In genomic region chr11:61924016-61924360, GRCh38 we compare ENCODE assay signal across 14 cellular contexts. TPM values are rescaled to one million over a fixed set of nuclear protein-coding genes. Genes with fewer than 3 reads are reported as not detected.
DNase-seq lines count a peak whose midpoint lies in the region; ATAC-seq and TF ChIP-seq lines count a peak whose summit lies in the region.
"Had no signal": no experiment of that assay in that cellular context is flagged by ENCODE, and none has a peak within 500 bp of the region (broad histone marks: within the 10 kb centered on the region; RNA-seq: fewer than 3 reads in every experiment).

No MANE protein-coding gene starts in this region.

- no peak for DNase-seq in AG04450 (ENCODE audit: low read depth, low spot score)
- no peak for DNase-seq in sciatic nerve (ENCODE audit: low spot score)
- DNase-seq in left colon = no peak
- DNase-seq in activated CD4-positive, alpha-beta T cell treated with anti-CD3 and anti-CD28 coated beads, Interleukin-2, amount 50 U/mL, for 48 hours = no peak
- no peak for DNase-seq in H4 (ENCODE audit: low spot score)
- no peak for DNase-seq in occipital lobe (lab: John Stamatoyannopoulos, UW)
- DNase-seq: DMS79 treated with DMSO at 0.1 percent for 48 hours, erythroblast, NCI-H1694 treated with DMSO at 0.1 percent for 48 hours, NCI-H82 had no signal

- 67% methylated on average over 5 of the region's 5 CpGs for WGBS in liver

- H3K4me3 ChIP-seq in AG04450 (ENCODE audit: low read depth, low read length) (no peak overlapping the region), liver (ENCODE audit: low read depth in 1 of 3, low read length in 3 of 3) (no peak overlapping the region)
- H3K4me3 ChIP-seq: GM12878, SJSA1 had no signal

- CTCF ChIA-PET in AG04450 (lab: Charles Lee) = interaction anchor here (1.3 to 4.5 kb wide), 5 partner anchors 24 to 184 kb away, joined by 3 to 56 read pairs (median 24); no protein-coding TSS in a partner anchor

- POLR2A ChIA-PET in AG04450 (lab: Yijun Ruan, JAX) = interaction anchor here (0.6 to 1.1 kb wide), 2 partner anchors 17 to 44 kb away, joined by 3 read pairs; partner anchors contain the start of gene FTH1

- H3K27ac ChIP-seq in AG04450 (ENCODE audit: low read depth, low read length) (peak overlapping the region; percentile 73), cingulate gyrus (ENCODE audit: low read depth, low read length) (peak overlapping the region; percentile 39), liver (ENCODE audit: low read depth in 1 of 2, low read length in 2 of 2) (peak overlapping the region; percentile 47 to 69)
- H3K27ac ChIP-seq: SJSA1 had no signal

- TF ChIP-seq RAD21 in liver (IDR thresholded peaks at IDR 0.05) = no peak

- no peaks in the 10 kb centered on the region for H3K36me3 ChIP-seq in liver (ENCODE audit: control insufficient read depth in 4 of 4, insufficient read depth in 3 of 4, low read depth in 1 of 4, low read length in 3 of 4)
- H3K36me3 ChIP-seq: SJSA1 had no signal

- no peaks in the 10 kb centered on the region for H3K9me3 ChIP-seq in AG04450 (ENCODE audit: control insufficient read depth, insufficient read depth, low read length)
- no peaks in the 10 kb centered on the region for H3K9me3 ChIP-seq in liver (ENCODE audit: control insufficient read depth in 4 of 4, low read length in 3 of 4)
- H3K9me3 ChIP-seq: SJSA1 had no signal

- TF ChIP-seq CTCF in AG04450 (IDR thresholded peaks at IDR 0.05; ENCODE audit: low read depth, low read length) = no peak
- no peak for TF ChIP-seq CTCF in liver (IDR thresholded peaks at IDR 0.05; ENCODE audit: low read depth, low read length, missing input control)

- H3K27me3 ChIP-seq in AG04450 (ENCODE audit: control insufficient read depth, insufficient read depth, low read length) (peaks cover 11% of the 10 kb centered on the region), liver (ENCODE audit: control insufficient read depth in 4 of 4, insufficient read depth in 4 of 4, low read length in 3 of 4) (no peaks in the 10 kb centered on the region)
- H3K27me3 ChIP-seq: SJSA1 had no signal

- peak; percentile 20 for ATAC-seq in sciatic nerve
- ATAC-seq in left colon = no peak
- ATAC-seq: GM12878 had no signal

- intact Hi-C loops in sciatic nerve (cut with DNase I) (no loop called here), left colon (cut with DNase I, micrococcal nuclease) (no loop called here)

- peaks cover 0 to 9% (median 4%) of the 10 kb centered on the region in 4 donors for H3K4me1 ChIP-seq in liver (ENCODE audit: control insufficient read depth in 4 of 4, insufficient read depth in 4 of 4, low read length in 3 of 4)

- H3K9ac ChIP-seq in liver (ENCODE audit: low read depth in 1 of 2, low read length in 2 of 2) = no peak overlapping the region

TF ChIP-seq in liver, 16 proteins besides CTCF, POLR2A, EP300 and RAD21:
- TF ChIP-seq REST (IDR thresholded peaks at IDR 0.05) = no peak
- TF ChIP-seq FOXA2 (IDR thresholded peaks at IDR 0.05) = no peak
- TF ChIP-seq SP1 (IDR thresholded peaks at IDR 0.05) = no peak
- TF ChIP-seq, protein P1, sequence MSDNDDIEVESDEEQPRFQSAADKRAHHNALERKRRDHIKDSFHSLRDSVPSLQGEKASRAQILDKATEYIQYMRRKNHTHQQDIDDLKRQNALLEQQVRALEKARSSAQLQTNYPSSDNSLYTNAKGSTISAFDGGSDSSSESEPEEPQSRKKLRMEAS (IDR thresholded peaks at IDR 0.05) = no peak
- TF ChIP-seq NR2F2 (IDR thresholded peaks at IDR 0.05) = no peak
- TF ChIP-seq JUND (IDR thresholded peaks at IDR 0.05) = no peak
- TF ChIP-seq HNF4G (IDR thresholded peaks at IDR 0.05) = no peak
- no peak for TF ChIP-seq EGR1 (IDR thresholded peaks at IDR 0.05; ENCODE audit: low read depth in 2 of 2)
- TF ChIP-seq FOXA1 (IDR thresholded peaks at IDR 0.05) = no peak
- TF ChIP-seq ATF3 (IDR thresholded peaks at IDR 0.05) = no peak
- TF ChIP-seq GABPA (IDR thresholded peaks at IDR 0.05 in 1 of 2, conservative IDR thresholded peaks at IDR 0.05 in 1 of 2) = no peak
- TF ChIP-seq ZBTB33 (IDR thresholded peaks at IDR 0.05) = no peak
- no peak for TF ChIP-seq HNF4A (conservative IDR thresholded peaks at IDR 0.05)
- TF ChIP-seq RXRA (IDR thresholded peaks at IDR 0.05) = no peak
- no peak for TF ChIP-seq YY1 (IDR thresholded peaks at IDR 0.05)
- no peak for TF ChIP-seq TAF1 (conservative IDR thresholded peaks at IDR 0.05)

RNA-seq across cellular contexts. Expression of gene RAB3IL1, which starts 6.6 kb away (rescaled TPM):
- polyA plus RNA-seq in AG04450 (2011; rRNA removed) = 2.7 and 3.6 TPM in 2 replicates
- 2.6 and 2.9 TPM in 2 replicates for polyA minus RNA-seq in AG04450 (2011; rRNA and poly(A)+ RNA removed)
- total RNA-seq in liver = 10 to 100 TPM in 1 of 2 donors, 1 to 10 TPM in 1; 5.0 to 41.6 TPM
- polyA plus RNA-seq in liver = 1 to 10 TPM; 2.1 to 5.8 TPM
- total RNA-seq in sciatic nerve = 70.5 TPM
- total RNA-seq in left colon = 1 to 10 TPM; 3.1 to 7.0 TPM
- total RNA-seq in H4 (2014; rRNA removed; shearing (Covaris generic)) = 2.3 and 7.4 TPM in 2 replicates
- 2.3 TPM for total RNA-seq in occipital lobe
- total RNA-seq: GM12878 had no signal

RNA-seq across cellular contexts. Expression of gene BEST1, which starts 26.2 kb away (rescaled TPM):
- polyA plus RNA-seq in AG04450 (2011; rRNA removed) = 2.6 TPM in 2 replicates
- 4.4 and 4.9 TPM in 2 replicates for polyA minus RNA-seq in AG04450 (2011; rRNA and poly(A)+ RNA removed)
- total RNA-seq in liver = 1 to 10 TPM; 1.3 to 1.6 TPM
- polyA plus RNA-seq in liver = under 1 TPM; 0.22 to 0.85 TPM
- 31.3 TPM for total RNA-seq in sciatic nerve
- total RNA-seq in left colon = 1 to 10 TPM in 1 of 2 donors, under 1 TPM in 1; 0.64 to 1.6 TPM
- total RNA-seq in H4 (2014; rRNA removed; shearing (Covaris generic)) = 0.39 and 0.62 TPM in 2 replicates
- 1.2 TPM for total RNA-seq in occipital lobe

RNA-seq across cellular contexts. Expression of gene FADS3, which starts 32.6 kb away (rescaled TPM):
- 38.9 and 52.9 TPM in 2 replicates for polyA plus RNA-seq in AG04450 (2011; rRNA removed)
- 64.8 and 99.7 TPM in 2 replicates for polyA minus RNA-seq in AG04450 (2011; rRNA and poly(A)+ RNA removed)
- total RNA-seq in liver = 10 to 100 TPM in 1 of 2 donors, 1 to 10 TPM in 1; 8.3 to 13.6 TPM
- polyA plus RNA-seq in liver = 10 to 100 TPM in 1 of 2 donors, 1 to 10 TPM in 1; 8.9 to 11.7 TPM
- 127 TPM for total RNA-seq in sciatic nerve
- 10 to 100 TPM in 1 of 2 donors, 1 to 10 TPM in 1; 6.9 to 18.7 TPM for total RNA-seq in left colon
- total RNA-seq in H4 (2014; rRNA removed; shearing (Covaris generic)) = 34.8 and 47.1 TPM in 2 replicates
- 34.0 TPM for total RNA-seq in occipital lobe

RNA-seq across cellular contexts. Expression of gene FTH1, which starts 43.4 kb away (rescaled TPM):
- polyA plus RNA-seq in AG04450 (2011; rRNA removed) (3,294 and 4,220 TPM in 2 replicates), liver (1,000 to 10,000 TPM; 3,401 to 4,630 TPM)
- 1,880 and 1,982 TPM in 2 replicates for polyA minus RNA-seq in AG04450 (2011; rRNA and poly(A)+ RNA removed)
- total RNA-seq in liver (100 to 1,000 TPM; 592 to 949 TPM), sciatic nerve (4,297 TPM), left colon (1,000 to 10,000 TPM; 4,322 to 5,591 TPM), occipital lobe (252 TPM)
- total RNA-seq in H4 (2014; rRNA removed; shearing (Covaris generic)) = 966 and 1,264 TPM in 2 replicates

Comparison
In these comparisons a context has a peak if more than half of its experiments do, and no peak if none do; other contexts are left out.
1. RNA of gene BEST1, which starts 26.2 kb away (total RNA-seq): 31.3 TPM in sciatic nerve (single experiment); 0.64 to 1.6 TPM in left colon, 1.3 to 1.6 TPM in liver, 1.2 TPM in occipital lobe (single experiment) and 0.39 to 0.62 TPM in H4; every median in the first group is over 10 times any median in the second.
2. Peak in every context shown above with its lines, with median percentiles within 50 percentile points of each other: H3K27ac ChIP-seq.